Comparison of ENCODE assay signal across 16 cellular contexts in the genomic region with DNA sequence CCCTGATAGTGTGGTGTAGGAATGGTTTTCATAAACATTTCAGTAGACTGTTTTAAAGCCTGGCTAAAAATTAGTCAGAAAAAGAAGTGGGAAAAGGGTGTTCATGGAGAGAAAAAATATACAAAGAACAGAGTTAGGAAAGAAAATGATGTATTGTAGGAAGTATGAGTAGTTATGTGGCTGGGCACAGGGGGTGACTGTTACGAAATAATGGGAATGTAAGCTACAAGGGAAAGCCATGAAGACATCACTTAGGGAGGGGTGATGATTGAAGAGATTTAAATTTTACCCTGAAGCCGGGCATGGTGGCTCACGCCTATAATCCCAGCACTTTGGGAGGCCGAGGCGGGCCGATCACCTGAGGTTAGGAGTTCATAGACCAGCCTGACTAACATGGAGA. TPM values are rescaled to one million over a fixed set of nuclear protein-coding genes. Genes with fewer than 3 reads are reported as not detected.
DNase-seq lines count a peak whose midpoint lies in the region; ATAC-seq and TF ChIP-seq lines count a peak whose summit lies in the region.
"Had no signal": no experiment of that assay in that cellular context is flagged by ENCODE, and none has a peak within 500 bp of the region (broad histone marks: within the 10 kb centered on the region; RNA-seq: fewer than 3 reads in every experiment).

No MANE protein-coding gene starts in this region.

- no peak overlapping the region for H3K4me3 ChIP-seq in BJ (ENCODE audit: low read depth, low read length)
- H3K4me3 ChIP-seq: right atrium auricular region had no signal

- H3K27me3 Mint-ChIP-seq in naive thymus-derived CD8-positive, alpha-beta T cell = no peaks in the 10 kb centered on the region
- H3K27me3 Mint-ChIP-seq: activated CD4-positive, alpha-beta T cell treated with anti-CD3 and anti-CD28 coated beads, Interleukin-2, amount 10 ng/mL, durations not matched to agents 24 days and 14 days had no signal

- no peak overlapping the region for H3K4me3 Mint-ChIP-seq in naive thymus-derived CD8-positive, alpha-beta T cell
- H3K4me3 Mint-ChIP-seq: activated CD4-positive, alpha-beta T cell treated with anti-CD3 and anti-CD28 coated beads, Interleukin-2, amount 10 ng/mL, durations not matched to agents 24 days and 14 days; stimulated activated effector memory CD8-positive, alpha-beta T cell treated with anti-CD3 and anti-CD28 coated beads, Interleukin-12 subunit alpha, Interleukin-12 subunit beta, amount 100 ng/mL, for 72 hours had no signal

- H3K4me1 Mint-ChIP-seq in naive thymus-derived CD8-positive, alpha-beta T cell = peaks cover 0 to 6% (median 2%) of the 10 kb centered on the region in 4 donors
- H3K4me1 Mint-ChIP-seq: activated CD4-positive, alpha-beta T cell treated with anti-CD3 and anti-CD28 coated beads, Interleukin-2, amount 10 ng/mL, durations not matched to agents 24 days and 14 days; stimulated activated effector memory CD8-positive, alpha-beta T cell treated with anti-CD3 and anti-CD28 coated beads, Interleukin-12 subunit alpha, Interleukin-12 subunit beta, amount 100 ng/mL, for 72 hours had no signal

- ATAC-seq in esophagus mucosa = peak; percentile 65
- no peak for ATAC-seq in naive thymus-derived CD8-positive, alpha-beta T cell
- ATAC-seq in GM19324 (IDR thresholded peaks at IDR 0.05; ENCODE audit: low FRiP score, unreplicated experiment) = no peak
- ATAC-seq: stimulated activated effector memory CD8-positive, alpha-beta T cell treated with anti-CD3 and anti-CD28 coated beads, Interleukin-12 subunit alpha, Interleukin-12 subunit beta, amount 100 ng/mL, for 72 hours had no signal

- peak overlapping the region in 8 of 10 donors; percentile 3 to 66 (median 30) for H3K27ac Mint-ChIP-seq in naive thymus-derived CD8-positive, alpha-beta T cell
- H3K27ac Mint-ChIP-seq: activated CD4-positive, alpha-beta T cell treated with anti-CD3 and anti-CD28 coated beads, Interleukin-2, amount 10 ng/mL, durations not matched to agents 24 days and 14 days; stimulated activated effector memory CD8-positive, alpha-beta T cell treated with anti-CD3 and anti-CD28 coated beads, Interleukin-12 subunit alpha, Interleukin-12 subunit beta, amount 100 ng/mL, for 72 hours had no signal

- peak; percentile 9 for DNase-seq in BJ (ENCODE audit: low read depth)
- peak; percentile 11 for DNase-seq in HT1080 (ENCODE audit: low read depth)
- no peak for DNase-seq in naive thymus-derived CD8-positive, alpha-beta T cell
- DNase-seq in NCI-H2196 (lab: John Stamatoyannopoulos, UW; ENCODE audit: unreplicated experiment) = no peak
- no peak for DNase-seq in stimulated activated CD4-positive, alpha-beta T cell treated with anti-CD3 and anti-CD28 coated beads, Interleukin-4, amount 100 ng/mL, for 1 hour
- DNase-seq in SHP77 treated with DMSO at 0.1 percent for 48 hours (lab: John Stamatoyannopoulos, UW) = no peak
- DNase-seq: activated CD4-positive, alpha-beta T cell treated with anti-CD3 and anti-CD28 coated beads, Interleukin-2, amount 10 ng/mL, durations not matched to agents 24 days and 14 days; activated T-cell treated with anti-CD3 and anti-CD28 coated beads, Interleukin-2, amount 50 U/mL, for 48 hours; islet precursor cell; NCI-H774; RPMI8226; stimulated activated CD4-positive, alpha-beta T cell treated with anti-CD3 and anti-CD28 coated beads, Interleukin-2, amount 100 ng/mL, for 48 hours had no signal

- H3K9me3 Mint-ChIP-seq in naive thymus-derived CD8-positive, alpha-beta T cell = no peaks in the 10 kb centered on the region
- H3K9me3 Mint-ChIP-seq: activated CD4-positive, alpha-beta T cell treated with anti-CD3 and anti-CD28 coated beads, Interleukin-2, amount 10 ng/mL, durations not matched to agents 24 days and 14 days; stimulated activated effector memory CD8-positive, alpha-beta T cell treated with anti-CD3 and anti-CD28 coated beads, Interleukin-12 subunit alpha, Interleukin-12 subunit beta, amount 100 ng/mL, for 72 hours had no signal

- H3K36me3 ChIP-seq in BJ (ENCODE audit: control insufficient read depth, insufficient read depth, low read length) = peaks cover 6% of the 10 kb centered on the region

- TF ChIP-seq CTCF in BJ (IDR thresholded peaks at IDR 0.05; ENCODE audit: insufficient read depth, low read depth, low read length) = no peak

- peaks cover 4 to 86% (median 15%) of the 10 kb centered on the region in 3 donors for H3K36me3 Mint-ChIP-seq in naive thymus-derived CD8-positive, alpha-beta T cell

- POLR2A ChIA-PET in BJ (lab: Charles Lee) = no interaction called here
- POLR2A ChIA-PET in naive thymus-derived CD8-positive, alpha-beta T cell (lab: Charles Lee) = interaction anchor here (0.7 kb wide), 1 partner anchor 77 kb away, joined by 3 read pairs; no protein-coding TSS in a partner anchor

- CTCF ChIA-PET in BJ (lab: Yijun Ruan, JAX) = no interaction called here

- H3K27me3 ChIP-seq in BJ (ENCODE audit: control insufficient read depth, insufficient read depth, low read length) = no peaks in the 10 kb centered on the region
- H3K27me3 ChIP-seq: right atrium auricular region had no signal

RNA-seq across cellular contexts. Expression of gene NUP88, which starts 55.3 kb away (rescaled TPM):
- 44.4 and 82.7 TPM in 2 replicates for polyA plus RNA-seq in BJ (2011; rRNA removed)
- polyA minus RNA-seq in BJ (2011; rRNA and poly(A)+ RNA removed) = 36.7 and 51.6 TPM in 2 replicates
- total RNA-seq in HT1080 (2014; rRNA removed; shearing (Covaris generic)) = 163 and 219 TPM in 2 replicates
- 73.2 and 83.1 TPM in 2 replicates for polyA plus RNA-seq in HT1080 (2015; cell fraction: cytosol; rRNA removed)
- 63.1 and 77.3 TPM in 2 replicates for polyA plus RNA-seq in HT1080 (2015; cell fraction: nucleus; rRNA removed)
- total RNA-seq in esophagus mucosa = 50.4 TPM
- 100 to 1,000 TPM; 100 to 113 TPM for total RNA-seq in naive thymus-derived CD8-positive, alpha-beta T cell
- polyA plus RNA-seq in naive thymus-derived CD8-positive, alpha-beta T cell = 100 to 1,000 TPM; 108 to 128 (median 123) TPM

RNA-seq across cellular contexts. Expression of gene RPAIN, which starts 55.8 kb away (rescaled TPM):
- polyA plus RNA-seq in BJ (2011; rRNA removed) = 22.8 and 29.9 TPM in 2 replicates
- 6.8 and 9.5 TPM in 2 replicates for polyA minus RNA-seq in BJ (2011; rRNA and poly(A)+ RNA removed)
- total RNA-seq in HT1080 (2014; rRNA removed; shearing (Covaris generic)) = 45.8 and 68.7 TPM in 2 replicates
- polyA plus RNA-seq in HT1080 (2015; cell fraction: cytosol; rRNA removed) = 33.7 and 55.8 TPM in 2 replicates
- polyA plus RNA-seq in HT1080 (2015; cell fraction: nucleus; rRNA removed) = 51.8 and 60.2 TPM in 2 replicates
- total RNA-seq in esophagus mucosa = 20.7 TPM
- 10 to 100 TPM; 74.3 to 79.3 TPM for total RNA-seq in naive thymus-derived CD8-positive, alpha-beta T cell
- 10 to 100 TPM; 26.8 to 36.1 (median 27.8) TPM for polyA plus RNA-seq in naive thymus-derived CD8-positive, alpha-beta T cell

Comparison
In these comparisons a context has a peak if more than half of its experiments do, and no peak if none do; other contexts are left out.
1. DNase-seq: peak in BJ (single experiment) and HT1080 (single experiment); none in naive thymus-derived CD8-positive, alpha-beta T cell (0 of 10), NCI-H2196 (single experiment), stimulated activated CD4-positive, alpha-beta T cell treated with anti-CD3 and anti-CD28 coated beads, Interleukin-4, amount 100 ng/mL, for 1 hour (single experiment) and SHP77 treated with DMSO at 0.1 percent for 48 hours (single experiment).